ENCODE assay signal across 1 cellular context in genomic region chr21:44779417-44780139, GRCh38.
TF ChIP-seq lines count a peak whose summit lies in the region.

No MANE protein-coding gene starts in this region.

TF ChIP-seq in HCT116, 20 proteins besides CTCF, POLR2A, EP300 and RAD21:
- no peak for TF ChIP-seq ZFX (IDR thresholded peaks at IDR 0.05)
- TF ChIP-seq EZH2phosphoT487 (IDR thresholded peaks at IDR 0.05; ENCODE audit: borderline replicate concordance): no peak
- no peak for TF ChIP-seq REST (IDR thresholded peaks at IDR 0.05; ENCODE audit: low read depth)
- TF ChIP-seq CBX3 (IDR thresholded peaks at IDR 0.05; ENCODE audit: low read depth): no peak
- TF ChIP-seq ATF3 (IDR thresholded peaks at IDR 0.05): no peak
- TF ChIP-seq TCF7L2 (IDR thresholded peaks at IDR 0.05; ENCODE audit: borderline replicate concordance, extremely low read depth, insufficient read depth, insufficient read length): no peak
- TF ChIP-seq POLR2AphosphoS5 (IDR thresholded peaks at IDR 0.05; ENCODE audit: low read depth, low read length): no peak
- no peak for TF ChIP-seq MAX (IDR thresholded peaks at IDR 0.05)
- TF ChIP-seq FOSL1 (IDR thresholded peaks at IDR 0.05; ENCODE audit: low read depth): no peak
- no peak for TF ChIP-seq ZBTB33 (IDR thresholded peaks at IDR 0.05; ENCODE audit: extremely low read depth, insufficient replicate concordance, low read length)
- no peak for TF ChIP-seq SRF (IDR thresholded peaks at IDR 0.05; ENCODE audit: low read depth)
- no peak for TF ChIP-seq CEBPB (IDR thresholded peaks at IDR 0.05; ENCODE audit: low read depth)
- TF ChIP-seq ZNF274 (IDR thresholded peaks at IDR 0.05; ENCODE audit: low read depth, low read length): no peak
- no peak for TF ChIP-seq JUND (IDR thresholded peaks at IDR 0.05)
- TF ChIP-seq EGR1 (IDR thresholded peaks at IDR 0.05; ENCODE audit: low read depth): no peak
- TF ChIP-seq ELF1 (IDR thresholded peaks at IDR 0.05; ENCODE audit: borderline replicate concordance, low read depth): no peak
- no peak for TF ChIP-seq SP1 (IDR thresholded peaks at IDR 0.05; ENCODE audit: low read depth)
- TF ChIP-seq SIN3A (IDR thresholded peaks at IDR 0.05; ENCODE audit: low read depth): no peak
